In genomic region chr3:34178415-34178814, GRCh38 we compare ENCODE assay signal across 20 cellular contexts.
DNase-seq lines count a peak whose midpoint lies in the region; ATAC-seq and TF ChIP-seq lines count a peak whose summit lies in the region.
"Had no signal": no experiment of that assay in that cellular context is flagged by ENCODE, and none has a peak within 500 bp of the region (broad histone marks: within the 10 kb centered on the region; RNA-seq: fewer than 3 reads in every experiment).

No MANE protein-coding gene starts in this region.

- H3K36me3 Mint-ChIP-seq in activated T-cell treated with anti-CD3 and anti-CD28 coated beads, Interleukin-2, amount 50 U/mL, for 24 hours (ENCODE audit: low read depth): no peaks in the 10 kb centered on the region
- H3K36me3 Mint-ChIP-seq in chondrocyte (ENCODE audit: low read depth): peaks cover 6% of the 10 kb centered on the region
- no peaks in the 10 kb centered on the region for H3K36me3 Mint-ChIP-seq in stimulated activated effector memory CD8-positive, alpha-beta T cell treated with anti-CD3 and anti-CD28 coated beads, Interleukin-12 subunit alpha, Interleukin-12 subunit beta, amount 100 ng/mL, for 72 hours

- peaks cover 12% of the 10 kb centered on the region for H3K27me3 Mint-ChIP-seq in activated T-cell treated with anti-CD3 and anti-CD28 coated beads, Interleukin-2, amount 50 U/mL, for 24 hours
- H3K27me3 Mint-ChIP-seq in chondrocyte (ENCODE audit: low read depth): no peaks in the 10 kb centered on the region

- no peaks in the 10 kb centered on the region for H3K4me1 ChIP-seq in gastroesophageal sphincter
- H3K4me1 ChIP-seq: BLaER1, gastrocnemius medialis had no signal

- no peaks in the 10 kb centered on the region for H3K9me3 Mint-ChIP-seq in activated T-cell treated with anti-CD3 and anti-CD28 coated beads, Interleukin-2, amount 50 U/mL, for 24 hours
- peaks cover 10% of the 10 kb centered on the region for H3K9me3 Mint-ChIP-seq in chondrocyte (ENCODE audit: low read depth)
- H3K9me3 Mint-ChIP-seq in stimulated activated effector memory CD8-positive, alpha-beta T cell treated with anti-CD3 and anti-CD28 coated beads, Interleukin-12 subunit alpha, Interleukin-12 subunit beta, amount 100 ng/mL, for 72 hours: peaks cover 6% of the 10 kb centered on the region

- peaks cover 4% of the 10 kb centered on the region for H3K4me1 Mint-ChIP-seq in activated T-cell treated with anti-CD3 and anti-CD28 coated beads, Interleukin-2, amount 50 U/mL, for 24 hours (ENCODE audit: low read depth)
- peaks cover 52% of the 10 kb centered on the region for H3K4me1 Mint-ChIP-seq in chondrocyte (ENCODE audit: low read depth)
- H3K4me1 Mint-ChIP-seq in stimulated activated effector memory CD8-positive, alpha-beta T cell treated with anti-CD3 and anti-CD28 coated beads, Interleukin-12 subunit alpha, Interleukin-12 subunit beta, amount 100 ng/mL, for 72 hours: peaks cover 6% of the 10 kb centered on the region
- H3K4me1 Mint-ChIP-seq: nephron had no signal

- H3K4me3 Mint-ChIP-seq in activated T-cell treated with anti-CD3 and anti-CD28 coated beads, Interleukin-2, amount 50 U/mL, for 24 hours: no peak overlapping the region
- peak overlapping the region; percentile 4 for H3K4me3 Mint-ChIP-seq in chondrocyte (ENCODE audit: unreplicated experiment)
- H3K4me3 Mint-ChIP-seq in stimulated activated effector memory CD8-positive, alpha-beta T cell treated with anti-CD3 and anti-CD28 coated beads, Interleukin-12 subunit alpha, Interleukin-12 subunit beta, amount 100 ng/mL, for 72 hours: no peak overlapping the region
- H3K4me3 Mint-ChIP-seq: nephron had no signal

- no peak for TF ChIP-seq CTCF in chondrocyte (IDR thresholded peaks at IDR 0.05)
- TF ChIP-seq CTCF in gastroesophageal sphincter (IDR thresholded peaks at IDR 0.05): no peak

- no peaks in the 10 kb centered on the region for H3K36me3 ChIP-seq in gastroesophageal sphincter
- H3K36me3 ChIP-seq: BLaER1, gastrocnemius medialis had no signal

- no peak for TF ChIP-seq POLR2A in gastroesophageal sphincter (IDR thresholded peaks at IDR 0.05)

- H3K27ac Mint-ChIP-seq in activated T-cell treated with anti-CD3 and anti-CD28 coated beads, Interleukin-2, amount 50 U/mL, for 24 hours: peak overlapping the region; percentile 1
- H3K27ac Mint-ChIP-seq in chondrocyte (ENCODE audit: unreplicated experiment): peak overlapping the region; percentile 35
- no peak overlapping the region for H3K27ac Mint-ChIP-seq in stimulated activated effector memory CD8-positive, alpha-beta T cell treated with anti-CD3 and anti-CD28 coated beads, Interleukin-12 subunit alpha, Interleukin-12 subunit beta, amount 100 ng/mL, for 72 hours
- H3K27ac Mint-ChIP-seq: nephron had no signal

- no peak for TF ChIP-seq EP300 in gastroesophageal sphincter (IDR thresholded peaks at IDR 0.05)

- no peaks in the 10 kb centered on the region for H3K9me3 ChIP-seq in gastroesophageal sphincter
- H3K9me3 ChIP-seq: gastrocnemius medialis had no signal

- no peak overlapping the region for H3K27ac ChIP-seq in gastroesophageal sphincter
- H3K27ac ChIP-seq: BLaER1, gastrocnemius medialis, skin epidermis had no signal

- H3K27me3 ChIP-seq in gastroesophageal sphincter: no peaks in the 10 kb centered on the region
- H3K27me3 ChIP-seq: BLaER1, gastrocnemius medialis had no signal

- WGBS in gastroesophageal sphincter (ENCODE audit: low coverage in 1 of 2), 2 donors: 35 to 71% methylated on average over 2 of the region's 2 CpGs

- DNase-seq in activated T-cell treated with anti-CD3 and anti-CD28 coated beads, Interleukin-2, amount 50 U/mL, for 24 hours: no peak
- no peak for DNase-seq in activated T-cell treated with anti-CD3 and anti-CD28 coated beads, Interleukin-2, amount 50 U/mL, for 1 hour
- DNase-seq in chondrocyte (ENCODE audit: low spot score): no peak
- DNase-seq in stimulated activated effector memory CD8-positive, alpha-beta T cell treated with anti-CD3 and anti-CD28 coated beads, Interleukin-12 subunit alpha, Interleukin-12 subunit beta, amount 100 ng/mL, for 72 hours (ENCODE audit: low spot score in 2 of 2): no peak
- DNase-seq in putamen (ENCODE audit: low spot score): no peak
- DNase-seq in activated effector memory CD4-positive, alpha-beta T cell treated with anti-CD3 and anti-CD28 coated beads, Interleukin-2, amount 50 U/mL, for 16 hours: no peak
- DNase-seq: 8988T; activated CD8-positive, alpha-beta memory T cell treated with anti-CD3 and anti-CD28 coated beads for 24 hours; caudate nucleus; gastrocnemius medialis; left cardiac atrium; NCI-H187 treated with DMSO at 0.1 percent for 48 hours; NCI-H510A; stimulated activated CD4-positive, alpha-beta T cell treated with anti-CD3 and anti-CD28 coated beads, Interleukin-2, amount 100 ng/mL, for 48 hours had no signal

- H3K4me3 ChIP-seq in gastroesophageal sphincter: no peak overlapping the region
- H3K4me3 ChIP-seq: BLaER1, gastrocnemius medialis, K562, skin epidermis had no signal

- ATAC-seq in HG03432 (IDR thresholded peaks at IDR 0.05; ENCODE audit: unreplicated experiment): peak; percentile 49
- peak; percentile 77 for ATAC-seq in stimulated activated effector memory CD8-positive, alpha-beta T cell treated with anti-CD3 and anti-CD28 coated beads, Interleukin-12 subunit alpha, Interleukin-12 subunit beta, amount 100 ng/mL, for 72 hours
- no peak for ATAC-seq in gastroesophageal sphincter
- ATAC-seq: gastrocnemius medialis, K562, left cardiac atrium had no signal
